29 cellular contexts compared by ENCODE assay signal in genomic region chr15:33543957-33544356, GRCh38.
"Had no signal": no experiment of that assay in that cellular context is flagged by ENCODE, and none has a peak within 500 bp of the region (broad histone marks: within the 10 kb centered on the region; RNA-seq: fewer than 3 reads in every experiment).

No MANE protein-coding gene starts in this region.

- H3K27me3 ChIP-seq: SJCRH30 had no signal

- H3K27ac ChIP-seq: KMS-11, PC-9, RWPE1, SJCRH30, SK-N-MC had no signal

- H3K9me3 ChIP-seq: SJCRH30 had no signal

- H3K4me3 ChIP-seq: PC-9, SJCRH30, SK-N-MC had no signal

- ATAC-seq: Panc1, Right ventricle myocardium inferior, SK-N-SH treated with all-trans-retinoic acid at 6 μM for 48 hours, T-cell had no signal

- DNase-seq: Karpas-422, MM.1S, MV-4-11, NCI-H1092, NCI-H1105, NCI-H1417 treated with DMSO at 0.1 percent for 48 hours, NCI-H1436 treated with DMSO at 0.1 percent for 48 hours, NCI-H1694 treated with DMSO at 0.1 percent for 48 hours, NCI-H187 treated with DMSO at 0.1 percent for 48 hours, NCI-H2029, NCI-H2081, NCI-H2171 treated with DMSO at 0.1 percent for 48 hours, NCI-H226, NCI-H446 treated with DMSO at 0.1 percent for 48 hours, NCI-H510A, NCI-H524, NCI-H526, NCI-H774, PC-9, SHP77, SIG-M5, SJCRH30, T-cell had no signal
